ENCODE assay signal across 30 cellular contexts in genomic region chr15:82771789-82772607, GRCh38. TPM values are rescaled to one million over a fixed set of nuclear protein-coding genes. Genes with fewer than 3 reads are reported as not detected.
"Had no signal": no experiment of that assay in that cellular context is flagged by ENCODE, and none has a peak within 500 bp of the region (broad histone marks: within the 10 kb centered on the region; RNA-seq: fewer than 3 reads in every experiment).

No MANE protein-coding gene starts in this region.

- H3K36me3 ChIP-seq: adrenal gland, neural progenitor cell, thoracic aorta, WERI-Rb-1 had no signal

- H3K4me1 Mint-ChIP-seq: activated CD4-positive, alpha-beta T cell treated with anti-CD3 and anti-CD28 coated beads, Interleukin-2, amount 10 ng/mL, durations not matched to agents 7 days and 5 days; activated naive CD4-positive, alpha-beta T cell treated with anti-CD3 and anti-CD28 coated beads, Interleukin-2, amount 50 U/mL, for 24 hours; endodermal cell; immature natural killer cell; neural progenitor cell had no signal

- H3K4me3 ChIP-seq: adrenal gland, hepatocyte, left lung, lung, neural progenitor cell, thoracic aorta had no signal

- H3K27ac Mint-ChIP-seq: activated CD4-positive, alpha-beta T cell treated with anti-CD3 and anti-CD28 coated beads, Interleukin-2, amount 10 ng/mL, durations not matched to agents 7 days and 5 days; activated CD8-positive, alpha-beta T cell treated with anti-CD3 and anti-CD28 coated beads, Interleukin-2, amount 10 ng/mL, durations not matched to agents 7 days and 5 days; activated naive CD4-positive, alpha-beta T cell treated with anti-CD3 and anti-CD28 coated beads, Interleukin-2, amount 50 U/mL, for 24 hours; activated T-helper 1 cell treated with anti-CD3 and anti-CD28 coated beads, Interleukin-12 subunit alpha, Interleukin-12 subunit beta, Interleukin-2, Interleukin-4 antibody, amounts not matched to agents 30 ng/mL and 10 ng/mL and 1 ng/mL, durations not matched to agents 14 hours and 24 hours and 36 hours; endodermal cell; immature natural killer cell; neural progenitor cell; type B pancreatic cell had no signal

- H3K4me1 ChIP-seq: adrenal gland, left lung, neural progenitor cell had no signal

- H3K4me3 Mint-ChIP-seq: activated CD4-positive, alpha-beta T cell treated with anti-CD3 and anti-CD28 coated beads, Interleukin-2, amount 10 ng/mL, durations not matched to agents 7 days and 5 days; activated CD8-positive, alpha-beta T cell treated with anti-CD3 and anti-CD28 coated beads, Interleukin-2, amount 10 ng/mL, durations not matched to agents 7 days and 5 days; activated naive CD4-positive, alpha-beta T cell treated with anti-CD3 and anti-CD28 coated beads, Interleukin-2, amount 50 U/mL, for 24 hours; activated T-helper 1 cell treated with anti-CD3 and anti-CD28 coated beads, Interleukin-12 subunit alpha, Interleukin-12 subunit beta, Interleukin-2, Interleukin-4 antibody, amounts not matched to agents 30 ng/mL and 10 ng/mL and 1 ng/mL, durations not matched to agents 14 hours and 24 hours and 36 hours; endodermal cell; immature natural killer cell; naive thymus-derived CD4-positive, alpha-beta T cell; neural progenitor cell; type B pancreatic cell had no signal

- FAIRE-seq: TTC549 had no signal

- ATAC-seq: activated CD8-positive, alpha-beta T cell treated with anti-CD3 and anti-CD28 coated beads, Interleukin-2, amount 10 ng/mL, durations not matched to agents 7 days and 5 days; left lung; naive thymus-derived CD4-positive, alpha-beta T cell had no signal

- H3K9me3 Mint-ChIP-seq: activated CD4-positive, alpha-beta T cell treated with anti-CD3 and anti-CD28 coated beads, Interleukin-2, amount 10 ng/mL, durations not matched to agents 7 days and 5 days; activated naive CD4-positive, alpha-beta T cell treated with anti-CD3 and anti-CD28 coated beads, Interleukin-2, amount 50 U/mL, for 24 hours; activated T-helper 1 cell treated with anti-CD3 and anti-CD28 coated beads, Interleukin-12 subunit alpha, Interleukin-12 subunit beta, Interleukin-2, Interleukin-4 antibody, amounts not matched to agents 30 ng/mL and 10 ng/mL and 1 ng/mL, durations not matched to agents 14 hours and 24 hours and 36 hours; endodermal cell; immature natural killer cell; naive thymus-derived CD4-positive, alpha-beta T cell; neural progenitor cell; type B pancreatic cell had no signal

- DNase-seq: activated CD4-positive, alpha-beta T cell treated with anti-CD3 and anti-CD28 coated beads, Interleukin-2, amount 10 ng/mL, durations not matched to agents 7 days and 5 days; activated CD4-positive, CD25-positive, alpha-beta regulatory T cell treated with anti-CD3 and anti-CD28 coated beads, Interleukin-2, amount 50 U/mL, for 72 hours; activated CD8-positive, alpha-beta T cell treated with anti-CD3 and anti-CD28 coated beads, Interleukin-2, amount 10 ng/mL, durations not matched to agents 7 days and 5 days; activated gamma-delta T cell treated with Interleukin-2 at 50 U/mL for 16 hours; adrenal gland; cerebellar nuclear complex; cortex of kidney; endodermal cell; foreskin melanocyte; glutamatergic neuron; immature natural killer cell; kidney glomerular epithelial cell; left lung; naive thymus-derived CD4-positive, alpha-beta T cell; stimulated activated CD4-positive, alpha-beta T cell treated with anti-CD3 and anti-CD28 coated beads, Interleukin-2, amount 100 ng/mL, for 48 hours; stimulated activated CD8-positive, alpha-beta memory T cell treated with anti-CD3 and anti-CD28 coated beads, Interleukin-4, amount 100 ng/mL, for 48 hours; stimulated activated naive CD4-positive, alpha-beta T cell treated with Interleukin-2 at 50 U/mL for 16 hours; T-helper 1 cell; WERI-Rb-1 had no signal

- H3K27me3 Mint-ChIP-seq: activated naive CD4-positive, alpha-beta T cell treated with anti-CD3 and anti-CD28 coated beads, Interleukin-2, amount 50 U/mL, for 24 hours; type B pancreatic cell had no signal

- H3K9me3 ChIP-seq: adrenal gland, left lung, thoracic aorta had no signal

- H3K27ac ChIP-seq: adrenal gland, hepatocyte, left lung, neural progenitor cell, thoracic aorta, WERI-Rb-1 had no signal

- H3K27me3 ChIP-seq: adrenal gland, hepatocyte, left lung, neural progenitor cell had no signal

RNA-seq across cellular contexts. Expression of gene FSD2, which starts 33.9 kb away (rescaled TPM):
- total RNA-seq: activated CD4-positive, alpha-beta T cell treated with anti-CD3 and anti-CD28 coated beads, Interleukin-2, amount 10 ng/mL, durations not matched to agents 7 days and 5 days; activated CD8-positive, alpha-beta T cell treated with anti-CD3 and anti-CD28 coated beads, Interleukin-2, amount 10 ng/mL, durations not matched to agents 7 days and 5 days; activated T-helper 1 cell treated with anti-CD3 and anti-CD28 coated beads, Interleukin-12 subunit alpha, Interleukin-12 subunit beta, Interleukin-2, Interleukin-4 antibody, amounts not matched to agents 30 ng/mL and 10 ng/mL and 1 ng/mL, durations not matched to agents 14 hours and 24 hours and 36 hours; adrenal gland; endodermal cell; epithelial cell of proximal tubule; hepatocyte; naive thymus-derived CD4-positive, alpha-beta T cell; osteoblast; posterior vena cava; thoracic aorta had no signal
